Comparison of ENCODE assay signal across 1 cellular context in genomic region chrX:120664081-120664480, GRCh38.
TF ChIP-seq lines count a peak whose summit lies in the region.

No MANE protein-coding gene starts in this region.

TF ChIP-seq in GM23338, 12 proteins besides CTCF, POLR2A, EP300 and RAD21 (continued from another document):
- TF ChIP-seq ZNF462 (CRISPR knock-in tag; IDR thresholded peaks at IDR 0.05) = no peak
- no peak for TF ChIP-seq ZNF331 (CRISPR knock-in tag; IDR thresholded peaks at IDR 0.05; ENCODE audit: low read depth)
- TF ChIP-seq STAT1 (IDR thresholded peaks at IDR 0.05; ENCODE audit: unreplicated experiment) = no peak
- no peak for TF ChIP-seq ETS1 (IDR thresholded peaks at IDR 0.05)
- no peak for TF ChIP-seq JUNB (IDR thresholded peaks at IDR 0.05; ENCODE audit: unreplicated experiment)
TF ChIP-seq in GM23338: peak in this region for 0.
